Comparison of ENCODE assay signal across 13 cellular contexts in genomic region chr19:16614941-16615340, GRCh38. TPM values are rescaled to one million over a fixed set of nuclear protein-coding genes. Genes with fewer than 3 reads are reported as not detected.
DNase-seq lines count a peak whose midpoint lies in the region; ATAC-seq lines count a peak whose summit lies in the region.
"Had no signal": no experiment of that assay in that cellular context is flagged by ENCODE, and none has a peak within 500 bp of the region (broad histone marks: within the 10 kb centered on the region; RNA-seq: fewer than 3 reads in every experiment).

No MANE protein-coding gene starts in this region.

- H3K4me2 ChIP-seq in BLaER1 = peak overlapping the region; percentile 48

- no peak overlapping the region for H3K9ac ChIP-seq in BLaER1

- no peaks in the 10 kb centered on the region for H3K27me3 Mint-ChIP-seq in activated T-helper 2 cell treated with anti-CD3 and anti-CD28 coated beads, Interferon-gamma antibody, Interleukin-2, Interleukin-4, amounts not matched to agents 10 μg/mL and 5 μg/mL and 100 μg/mL, durations not matched to agents 14 hours and 24 hours and 36 hours (ENCODE audit: low read depth)
- H3K27me3 Mint-ChIP-seq in memory B cell = no peaks in the 10 kb centered on the region

- peaks cover 100% of the 10 kb centered on the region for H4K20me1 ChIP-seq in BLaER1

- H3K27ac Mint-ChIP-seq in activated T-helper 2 cell treated with anti-CD3 and anti-CD28 coated beads, Interferon-gamma antibody, Interleukin-2, Interleukin-4, amounts not matched to agents 10 μg/mL and 5 μg/mL and 100 μg/mL, durations not matched to agents 14 hours and 24 hours and 36 hours = peak overlapping the region; percentile 81
- H3K27ac Mint-ChIP-seq in memory B cell = peak overlapping the region; percentile 32

- H3K9me3 Mint-ChIP-seq in activated T-helper 2 cell treated with anti-CD3 and anti-CD28 coated beads, Interferon-gamma antibody, Interleukin-2, Interleukin-4, amounts not matched to agents 10 μg/mL and 5 μg/mL and 100 μg/mL, durations not matched to agents 14 hours and 24 hours and 36 hours = no peaks in the 10 kb centered on the region
- H3K9me3 Mint-ChIP-seq in memory B cell = no peaks in the 10 kb centered on the region
- H3K9me3 Mint-ChIP-seq: neural crest cell had no signal

- peaks cover 86% of the 10 kb centered on the region for H3K4me1 ChIP-seq in BLaER1

- H3K36me3 ChIP-seq in BLaER1 = no peaks in the 10 kb centered on the region

- intact Hi-C loops in activated T-helper 2 cell treated with anti-CD3 and anti-CD28 coated beads, Interferon-gamma antibody, Interleukin-2, Interleukin-4, amounts not matched to agents 10 μg/mL and 5 μg/mL and 100 μg/mL, durations not matched to agents 14 hours and 24 hours and 36 hours (cut with micrococcal nuclease) = no loop called here

- no peak for ATAC-seq in memory B cell (ENCODE audit: low read depth)
- ATAC-seq in HG03378 (IDR thresholded peaks at IDR 0.05; ENCODE audit: unreplicated experiment) = no peak
- ATAC-seq: HCT116 had no signal

- H3K27ac ChIP-seq in BLaER1 = no peak overlapping the region

- H3K4me3 ChIP-seq in BLaER1 = no peak overlapping the region

- no peaks in the 10 kb centered on the region for H3K36me3 Mint-ChIP-seq in activated T-helper 2 cell treated with anti-CD3 and anti-CD28 coated beads, Interferon-gamma antibody, Interleukin-2, Interleukin-4, amounts not matched to agents 10 μg/mL and 5 μg/mL and 100 μg/mL, durations not matched to agents 14 hours and 24 hours and 36 hours (ENCODE audit: low read depth)
- H3K36me3 Mint-ChIP-seq in memory B cell = no peaks in the 10 kb centered on the region

- no peak overlapping the region for H3K4me3 Mint-ChIP-seq in activated T-helper 2 cell treated with anti-CD3 and anti-CD28 coated beads, Interferon-gamma antibody, Interleukin-2, Interleukin-4, amounts not matched to agents 10 μg/mL and 5 μg/mL and 100 μg/mL, durations not matched to agents 14 hours and 24 hours and 36 hours (ENCODE audit: low read depth)
- H3K4me3 Mint-ChIP-seq in memory B cell = no peak overlapping the region
- H3K4me3 Mint-ChIP-seq: neural crest cell had no signal

- DNase-seq in COLO829 (ENCODE audit: low spot score) = peak; percentile 18
- no peak for DNase-seq in activated T-helper 2 cell treated with anti-CD3 and anti-CD28 coated beads, Interferon-gamma antibody, Interleukin-2, Interleukin-4, amounts not matched to agents 10 μg/mL and 5 μg/mL and 100 μg/mL, durations not matched to agents 14 hours and 24 hours and 36 hours (ENCODE audit: low spot score)
- DNase-seq in memory B cell (ENCODE audit: low spot score in 2 of 2) = no peak
- DNase-seq in Kasumi-1 (lab: John Stamatoyannopoulos, UW) = no peak
- no peak for DNase-seq in NCI-H1417 treated with DMSO at 0.1 percent for 48 hours (lab: John Stamatoyannopoulos, UW)
- no peak for DNase-seq in activated gamma-delta T cell (lab: John Stamatoyannopoulos, UW)
- DNase-seq: activated T-cell treated with anti-CD3 and anti-CD28 coated beads, Interleukin-2, amount 50 U/mL, for 48 hours; head of caudate nucleus; SIG-M5 had no signal

- no peaks in the 10 kb centered on the region for H3K9me3 ChIP-seq in BLaER1

- H3K27me3 ChIP-seq in BLaER1 = no peaks in the 10 kb centered on the region

- peaks cover 44% of the 10 kb centered on the region for H3K4me1 Mint-ChIP-seq in activated T-helper 2 cell treated with anti-CD3 and anti-CD28 coated beads, Interferon-gamma antibody, Interleukin-2, Interleukin-4, amounts not matched to agents 10 μg/mL and 5 μg/mL and 100 μg/mL, durations not matched to agents 14 hours and 24 hours and 36 hours (ENCODE audit: low read depth)
- peaks cover 64% of the 10 kb centered on the region for H3K4me1 Mint-ChIP-seq in memory B cell

RNA-seq across cellular contexts. Expression of gene MED26, which starts 13.1 kb away (rescaled TPM):
- 13.4 and 15.8 TPM in 2 replicates for total RNA-seq in activated T-helper 2 cell treated with anti-CD3 and anti-CD28 coated beads, Interferon-gamma antibody, Interleukin-2, Interleukin-4, amounts not matched to agents 10 μg/mL and 5 μg/mL and 100 μg/mL, durations not matched to agents 14 hours and 24 hours and 36 hours

RNA-seq across cellular contexts. Expression of gene SLC35E1, which starts 42.7 kb away (rescaled TPM):
- 55.3 and 56.0 TPM in 2 replicates for total RNA-seq in activated T-helper 2 cell treated with anti-CD3 and anti-CD28 coated beads, Interferon-gamma antibody, Interleukin-2, Interleukin-4, amounts not matched to agents 10 μg/mL and 5 μg/mL and 100 μg/mL, durations not matched to agents 14 hours and 24 hours and 36 hours

RNA-seq across cellular contexts. Expression of gene SMIM7, which starts 45.0 kb away (rescaled TPM):
- total RNA-seq in activated T-helper 2 cell treated with anti-CD3 and anti-CD28 coated beads, Interferon-gamma antibody, Interleukin-2, Interleukin-4, amounts not matched to agents 10 μg/mL and 5 μg/mL and 100 μg/mL, durations not matched to agents 14 hours and 24 hours and 36 hours = 60.3 and 60.9 TPM in 2 replicates

RNA-seq across cellular contexts. Expression of gene TMEM38A, which starts 46.0 kb away (rescaled TPM):
- 0.64 and 0.96 TPM in 2 replicates for total RNA-seq in activated T-helper 2 cell treated with anti-CD3 and anti-CD28 coated beads, Interferon-gamma antibody, Interleukin-2, Interleukin-4, amounts not matched to agents 10 μg/mL and 5 μg/mL and 100 μg/mL, durations not matched to agents 14 hours and 24 hours and 36 hours
